In the genomic region with DNA sequence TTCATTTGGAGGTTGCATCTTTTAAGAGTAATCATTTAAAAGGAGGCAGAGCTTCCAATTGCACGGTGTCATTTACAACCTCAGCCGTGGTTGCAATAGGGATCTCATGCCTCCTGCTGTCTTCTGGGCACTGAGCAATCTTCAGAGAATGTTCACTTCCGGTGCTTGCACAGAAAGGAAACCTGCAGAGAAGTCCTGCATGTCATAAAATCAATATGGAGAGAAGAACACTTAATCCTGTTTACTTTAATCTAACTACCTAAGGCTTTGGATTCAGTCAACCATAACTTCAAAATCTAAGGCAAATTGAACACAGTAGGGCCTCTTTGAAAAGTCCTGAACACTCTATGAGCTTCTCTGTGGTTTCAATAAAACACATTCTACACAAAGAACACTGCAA, we compare ENCODE assay signal across 1 cellular context.
TF ChIP-seq lines count a peak whose summit lies in the region.

No MANE protein-coding gene starts in this region.

TF ChIP-seq in HEK293, 187 proteins besides CTCF, POLR2A, EP300 and RAD21 (continued from another document):
- TF ChIP-seq, protein P1, sequence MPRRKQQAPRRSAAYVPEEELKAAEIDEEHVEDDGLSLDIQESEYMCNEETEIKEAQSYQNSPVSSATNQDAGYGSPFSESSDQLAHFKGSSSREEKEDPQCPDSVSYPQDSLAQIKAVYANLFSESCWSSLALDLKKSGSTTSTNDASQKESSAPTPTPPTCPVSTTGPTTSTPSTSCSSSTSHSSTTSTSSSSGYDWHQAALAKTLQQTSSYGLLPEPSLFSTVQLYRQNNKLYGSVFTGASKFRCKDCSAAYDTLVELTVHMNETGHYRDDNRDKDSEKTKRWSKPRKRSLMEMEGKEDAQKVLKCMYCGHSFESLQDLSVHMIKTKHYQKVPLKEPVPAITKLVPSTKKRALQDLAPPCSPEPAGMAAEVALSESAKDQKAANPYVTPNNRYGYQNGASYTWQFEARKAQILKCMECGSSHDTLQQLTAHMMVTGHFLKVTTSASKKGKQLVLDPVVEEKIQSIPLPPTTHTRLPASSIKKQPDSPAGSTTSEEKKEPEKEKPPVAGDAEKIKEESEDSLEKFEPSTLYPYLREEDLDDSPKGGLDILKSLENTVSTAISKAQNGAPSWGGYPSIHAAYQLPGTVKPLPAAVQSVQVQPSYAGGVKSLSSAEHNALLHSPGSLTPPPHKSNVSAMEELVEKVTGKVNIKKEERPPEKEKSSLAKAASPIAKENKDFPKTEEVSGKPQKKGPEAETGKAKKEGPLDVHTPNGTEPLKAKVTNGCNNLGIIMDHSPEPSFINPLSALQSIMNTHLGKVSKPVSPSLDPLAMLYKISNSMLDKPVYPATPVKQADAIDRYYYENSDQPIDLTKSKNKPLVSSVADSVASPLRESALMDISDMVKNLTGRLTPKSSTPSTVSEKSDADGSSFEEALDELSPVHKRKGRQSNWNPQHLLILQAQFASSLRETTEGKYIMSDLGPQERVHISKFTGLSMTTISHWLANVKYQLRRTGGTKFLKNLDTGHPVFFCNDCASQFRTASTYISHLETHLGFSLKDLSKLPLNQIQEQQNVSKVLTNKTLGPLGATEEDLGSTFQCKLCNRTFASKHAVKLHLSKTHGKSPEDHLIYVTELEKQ (tag by site-specific recombination; IDR thresholded peaks at IDR 0.05; ENCODE audit: borderline replicate concordance) = peak; percentile 92
- no peak for TF ChIP-seq ZNF266 (tag by site-specific recombination; IDR thresholded peaks at IDR 0.05; ENCODE audit: low read depth)
- TF ChIP-seq ZNF394 (tag by site-specific recombination; IDR thresholded peaks at IDR 0.05; ENCODE audit: borderline replicate concordance) = no peak
- no peak for TF ChIP-seq ZNF202 (tag by site-specific recombination; IDR thresholded peaks at IDR 0.05; ENCODE audit: borderline replicate concordance)
- TF ChIP-seq, protein P2, sequence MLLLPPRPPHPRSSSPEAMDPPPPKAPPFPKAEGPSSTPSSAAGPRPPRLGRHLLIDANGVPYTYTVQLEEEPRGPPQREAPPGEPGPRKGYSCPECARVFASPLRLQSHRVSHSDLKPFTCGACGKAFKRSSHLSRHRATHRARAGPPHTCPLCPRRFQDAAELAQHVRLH (tag by site-specific recombination; IDR thresholded peaks at IDR 0.05) = peak; percentile 86; the same call in 1 of the 2 replicates
- no peak for TF ChIP-seq ZNF19 (tag by site-specific recombination; IDR thresholded peaks at IDR 0.05; ENCODE audit: low read depth)
- no peak for TF ChIP-seq ZNF830 (tag by site-specific recombination; IDR thresholded peaks at IDR 0.05; ENCODE audit: low read depth)
- peak; percentile 76; the same call in 1 of the 2 replicates for TF ChIP-seq TCF7L2 (IDR thresholded peaks at IDR 0.05; ENCODE audit: borderline replicate concordance, low read depth, low read length)
- TF ChIP-seq, protein P3, sequence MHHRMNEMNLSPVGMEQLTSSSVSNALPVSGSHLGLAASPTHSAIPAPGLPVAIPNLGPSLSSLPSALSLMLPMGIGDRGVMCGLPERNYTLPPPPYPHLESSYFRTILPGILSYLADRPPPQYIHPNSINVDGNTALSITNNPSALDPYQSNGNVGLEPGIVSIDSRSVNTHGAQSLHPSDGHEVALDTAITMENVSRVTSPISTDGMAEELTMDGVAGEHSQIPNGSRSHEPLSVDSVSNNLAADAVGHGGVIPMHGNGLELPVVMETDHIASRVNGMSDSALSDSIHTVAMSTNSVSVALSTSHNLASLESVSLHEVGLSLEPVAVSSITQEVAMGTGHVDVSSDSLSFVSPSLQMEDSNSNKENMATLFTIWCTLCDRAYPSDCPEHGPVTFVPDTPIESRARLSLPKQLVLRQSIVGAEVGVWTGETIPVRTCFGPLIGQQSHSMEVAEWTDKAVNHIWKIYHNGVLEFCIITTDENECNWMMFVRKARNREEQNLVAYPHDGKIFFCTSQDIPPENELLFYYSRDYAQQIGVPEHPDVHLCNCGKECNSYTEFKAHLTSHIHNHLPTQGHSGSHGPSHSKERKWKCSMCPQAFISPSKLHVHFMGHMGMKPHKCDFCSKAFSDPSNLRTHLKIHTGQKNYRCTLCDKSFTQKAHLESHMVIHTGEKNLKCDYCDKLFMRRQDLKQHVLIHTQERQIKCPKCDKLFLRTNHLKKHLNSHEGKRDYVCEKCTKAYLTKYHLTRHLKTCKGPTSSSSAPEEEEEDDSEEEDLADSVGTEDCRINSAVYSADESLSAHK (tag by site-specific recombination; IDR thresholded peaks at IDR 0.05) = no peak; the same call in none of the 2 replicates
